Comparison of ENCODE assay signal across 9 cellular contexts in the genomic region with DNA sequence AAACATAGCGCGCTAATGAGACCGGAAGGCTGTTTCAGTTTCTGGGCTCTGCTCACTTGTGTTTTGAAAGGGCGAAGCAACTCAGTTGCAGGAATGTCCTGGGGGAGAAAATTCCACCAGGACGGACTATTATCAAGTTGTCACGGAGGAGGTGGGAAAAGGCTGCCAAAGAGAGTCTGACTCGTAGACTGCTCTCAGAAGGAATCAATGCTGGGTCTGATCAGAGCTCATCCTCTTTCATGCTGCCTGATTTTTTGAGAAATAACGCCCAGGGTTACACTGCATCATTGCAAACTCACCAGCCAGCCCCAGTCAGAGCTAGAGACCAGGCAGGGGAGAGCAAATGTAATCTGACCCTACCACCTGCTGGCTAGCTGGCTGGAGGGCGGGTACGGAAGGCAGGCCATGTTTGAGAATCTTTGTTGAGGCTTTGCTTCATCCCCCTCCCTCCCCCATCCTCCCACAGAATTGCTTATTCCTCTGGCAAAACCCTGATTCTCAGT. TPM values are rescaled to one million over a fixed set of nuclear protein-coding genes. Genes with fewer than 3 reads are reported as not detected.
DNase-seq lines count a peak whose midpoint lies in the region; ATAC-seq and TF ChIP-seq lines count a peak whose summit lies in the region.
"Had no signal": no experiment of that assay in that cellular context is flagged by ENCODE, and none has a peak within 500 bp of the region (broad histone marks: within the 10 kb centered on the region; RNA-seq: fewer than 3 reads in every experiment).

No MANE protein-coding gene starts in this region.

- H3K27me3 Mint-ChIP-seq in T-cell: peaks cover 0 to 3% of the 10 kb centered on the region in 2 donors

- CTCF ChIA-PET in T-cell (lab: Charles Lee): no interaction called here

- intact Hi-C loops in body of pancreas (cut with DNase I): no loop called here

- TF ChIP-seq POLR2A in body of pancreas (IDR thresholded peaks at IDR 0.05): no peak

- no peak overlapping the region for H3K4me3 Mint-ChIP-seq in T-cell

- H3K4me3 ChIP-seq in choroid plexus epithelial cell (ENCODE audit: low read depth, low read length) (peak overlapping the region; percentile 37), mucosa of stomach (ENCODE audit: low read length) (peak overlapping the region; percentile 16), body of pancreas (no peak overlapping the region)
- H3K4me3 ChIP-seq: upper lobe of left lung had no signal

- no peaks in the 10 kb centered on the region for H3K9me3 Mint-ChIP-seq in T-cell

- no peak overlapping the region for H3K27ac Mint-ChIP-seq in T-cell

- H3K27ac ChIP-seq in body of pancreas: no peak overlapping the region
- H3K27ac ChIP-seq: upper lobe of left lung had no signal

- POLR2A ChIA-PET in T-cell (lab: Charles Lee): no interaction called here

- H3K4me1 Mint-ChIP-seq in T-cell: no peaks in the 10 kb centered on the region

- H3K9me3 ChIP-seq in mucosa of stomach (ENCODE audit: control insufficient read depth, low read length) (no peaks in the 10 kb centered on the region), body of pancreas (no peaks in the 10 kb centered on the region)
- H3K9me3 ChIP-seq: upper lobe of left lung had no signal

- no peaks in the 10 kb centered on the region for H3K36me3 Mint-ChIP-seq in T-cell

- peak; percentile 21 for TF ChIP-seq CTCF in choroid plexus epithelial cell (conservative IDR thresholded peaks at IDR 0.05; ENCODE audit: low read depth, low read length)
- no peak for TF ChIP-seq CTCF in body of pancreas (IDR thresholded peaks at IDR 0.05)

- ATAC-seq in T-cell (replicated peaks in 1 of 4): no peak
- no peak for ATAC-seq in body of pancreas
- ATAC-seq in GM18909 (IDR thresholded peaks at IDR 0.05; ENCODE audit: poor library complexity, unreplicated experiment): no peak

- H3K36me3 ChIP-seq in mucosa of stomach (ENCODE audit: control insufficient read depth, insufficient read depth, low read length) (no peaks in the 10 kb centered on the region), body of pancreas (replicated peaks in 1 of 2; ENCODE audit: insufficient read depth in 1 of 2, low read depth in 2 of 2) (no peaks in the 10 kb centered on the region)
- H3K36me3 ChIP-seq: upper lobe of left lung had no signal

- H3K27me3 ChIP-seq in mucosa of stomach (ENCODE audit: control insufficient read depth, insufficient read depth, low read length) (no peaks in the 10 kb centered on the region), body of pancreas (no peaks in the 10 kb centered on the region)
- H3K27me3 ChIP-seq: upper lobe of left lung had no signal

- 41 to 52% methylated on average over 10 of the region's 10 CpGs for WGBS in body of pancreas, 2 donors

- no peak overlapping the region for H3K9ac ChIP-seq in mucosa of stomach (ENCODE audit: low read length)

- DNase-seq in COLO668 (lab: John Stamatoyannopoulos, UW; ENCODE audit: unreplicated experiment) (peak; percentile 84), NCI-H2029 treated with DMSO at 0.1 percent for 48 hours (lab: John Stamatoyannopoulos, UW) (peak; percentile 60), choroid plexus epithelial cell (ENCODE audit: low read depth) (peak; percentile 85), T-cell (no peak), body of pancreas (no peak)
- no peak for DNase-seq in activated effector memory CD4-positive, alpha-beta T cell treated with anti-CD3 and anti-CD28 coated beads, Interleukin-2, amount 50 U/mL, for 16 hours
- DNase-seq: upper lobe of left lung had no signal

- H3K4me1 ChIP-seq in mucosa of stomach (ENCODE audit: control insufficient read depth, insufficient read depth, low read length) (no peaks in the 10 kb centered on the region), body of pancreas (no peaks in the 10 kb centered on the region)
- H3K4me1 ChIP-seq: upper lobe of left lung had no signal

RNA-seq across cellular contexts. Expression of a gene that starts 36.4 kb away (rescaled TPM):
- 10 to 100 TPM; 14.9 to 19.2 (median 15.8) TPM for total RNA-seq in T-cell
- 1 to 10 TPM; 5.9 to 8.0 TPM for total RNA-seq in body of pancreas

Comparison
In these comparisons a context has a peak if more than half of its experiments do, and no peak if none do; other contexts are left out.
1. DNase-seq: peak in COLO668 (single experiment), NCI-H2029 treated with DMSO at 0.1 percent for 48 hours (single experiment) and choroid plexus epithelial cell (single experiment); none in T-cell (0 of 34), body of pancreas (0 of 4) and activated effector memory CD4-positive, alpha-beta T cell treated with anti-CD3 and anti-CD28 coated beads, Interleukin-2, amount 50 U/mL, for 16 hours (single experiment).
2. H3K4me3 ChIP-seq: peak in choroid plexus epithelial cell (single experiment) and mucosa of stomach (single experiment); none in body of pancreas (0 of 2).